Comparison of ENCODE assay signal across 11 cellular contexts in the genomic region with DNA sequence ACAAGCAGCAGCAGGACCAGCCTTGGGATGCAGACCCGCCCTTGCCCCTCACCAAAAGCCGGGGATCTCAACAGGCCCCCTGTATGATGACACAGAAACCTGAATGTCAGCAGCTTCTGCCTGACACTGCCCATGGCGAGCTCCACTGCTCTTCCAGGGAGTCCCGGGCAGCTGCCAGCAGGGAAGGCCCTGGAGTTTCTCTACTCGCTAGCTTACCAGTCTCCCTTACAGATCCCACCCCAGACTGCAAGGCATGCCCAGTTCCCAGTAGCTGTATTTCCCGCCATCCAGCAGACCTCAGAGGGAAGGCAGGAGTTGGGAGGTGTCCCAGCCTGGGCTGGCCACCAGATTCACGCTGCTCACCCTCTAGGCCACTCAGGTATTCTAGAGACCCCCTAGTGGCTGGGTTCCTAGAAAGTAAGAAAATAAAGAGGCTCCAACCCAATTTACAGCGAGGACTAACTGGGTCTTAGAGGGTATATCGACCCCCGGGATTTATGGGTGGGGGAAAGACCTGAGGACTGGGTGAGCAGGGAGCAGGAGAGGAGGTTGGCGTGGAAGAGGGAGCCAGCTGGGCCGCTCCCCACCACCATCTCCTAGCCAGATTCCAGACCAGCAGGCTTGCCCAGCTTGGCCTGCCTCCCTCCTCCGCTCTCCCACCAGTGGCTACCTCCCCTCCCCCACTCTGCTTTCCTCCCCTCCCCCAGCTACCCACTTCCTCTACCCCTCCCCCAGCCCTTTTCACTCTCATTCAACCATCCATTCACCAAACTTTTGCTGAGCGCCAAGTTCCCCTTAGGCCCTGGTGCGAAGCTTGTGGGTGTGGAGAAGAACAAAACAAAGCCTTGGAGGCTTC. TPM values are rescaled to one million over a fixed set of nuclear protein-coding genes. Genes with fewer than 3 reads are reported as not detected.
DNase-seq lines count a peak whose midpoint lies in the region; ATAC-seq and TF ChIP-seq lines count a peak whose summit lies in the region.
"Had no signal": no experiment of that assay in that cellular context is flagged by ENCODE, and none has a peak within 500 bp of the region (broad histone marks: within the 10 kb centered on the region; RNA-seq: fewer than 3 reads in every experiment).

No MANE protein-coding gene starts in this region.

- H3K4me1 ChIP-seq in DND-41 (ENCODE audit: insufficient read depth, low read length) (peaks cover 22% of the 10 kb centered on the region), HUES48 (ENCODE audit: control insufficient read depth, insufficient read depth, low read length) (peaks cover 24% of the 10 kb centered on the region), Caco-2 (0 out of 2 replicates have a peak, but pooled peaks cover 5% of the 10 kb centered on the region)

- POLR2A ChIA-PET in Caco-2 (lab: Charles Lee) = interaction anchor here (1.0 kb wide), 1 partner anchor 10 kb away, joined by 6 read pairs; the partner anchor contains the start of gene HMGA1

- peak; percentile 22 for TF ChIP-seq CTCF in DND-41 (IDR thresholded peaks at IDR 0.05; ENCODE audit: borderline replicate concordance, extremely low read depth, low read length, poor library complexity, severe bottlenecking)
- no peak for TF ChIP-seq CTCF in VCaP (conservative IDR thresholded peaks at IDR 0.05)
- no peak for TF ChIP-seq CTCF in Caco-2 (IDR thresholded peaks at IDR 0.05; ENCODE audit: insufficient read depth in 1 of 2, low read depth in 1 of 2, low read length in 1 of 2, severe bottlenecking in 1 of 2, unreplicated experiment in 1 of 2)

- H3K9ac ChIP-seq in DND-41 (ENCODE audit: low read depth, low read length) = no peak overlapping the region
- peak overlapping the region; percentile 11; the same call in 1 of the 2 replicates for H3K9ac ChIP-seq in HUES48 (ENCODE audit: low read depth, low read length)

- no peak overlapping the region for H3K4me2 ChIP-seq in DND-41 (ENCODE audit: insufficient read depth, low read length)

- CTCF ChIA-PET in Caco-2 (lab: Charles Lee) = interaction anchor here (0.6 kb wide), 1 partner anchor 368 kb away, joined by 5 read pairs; no protein-coding TSS in a partner anchor

- H3K27ac ChIP-seq in DND-41 (ENCODE audit: low read length) = no peak overlapping the region
- peak overlapping the region; percentile 91 for H3K27ac ChIP-seq in HUES48 (ENCODE audit: low read depth, low read length)
- peak overlapping the region; percentile 100; the same call in 1 of the 2 replicates for H3K27ac ChIP-seq in VCaP

- peak overlapping the region; percentile 42 to 94 (median 92) for H3K27ac Mint-ChIP-seq in naive B cell
- no peak overlapping the region for H3K27ac Mint-ChIP-seq in Caco-2 (ENCODE audit: unreplicated experiment)
- peak overlapping the region in 1 of 2 donors; percentile 21 for H3K27ac Mint-ChIP-seq in activated naive CD4-positive, alpha-beta T cell treated with anti-CD3 and anti-CD28 coated beads, Interleukin-2, amount 50 U/mL, for 72 hours

- H4K20me1 ChIP-seq in DND-41 (ENCODE audit: insufficient read depth, low read length) = no peaks in the 10 kb centered on the region

- H3K36me3 Mint-ChIP-seq in naive B cell (no peaks in the 10 kb centered on the region), Caco-2 (ENCODE audit: insufficient read depth, unreplicated experiment) (no peaks in the 10 kb centered on the region)
- H3K36me3 Mint-ChIP-seq in activated naive CD4-positive, alpha-beta T cell treated with anti-CD3 and anti-CD28 coated beads, Interleukin-2, amount 50 U/mL, for 72 hours = no peaks in the 10 kb centered on the region

- peaks cover 23 to 46% (median 34%) of the 10 kb centered on the region in 3 donors for H3K4me1 Mint-ChIP-seq in naive B cell
- H3K4me1 Mint-ChIP-seq in Caco-2 (ENCODE audit: low read depth, unreplicated experiment) = peaks cover 7% of the 10 kb centered on the region

- H3K27me3 Mint-ChIP-seq in naive B cell (no peaks in the 10 kb centered on the region), Caco-2 (ENCODE audit: insufficient read depth, unreplicated experiment) (no peaks in the 10 kb centered on the region)

- no TSS peak for BruUV-seq in Caco-2 (replicated peaks; lab: Mats Ljungman, UMichigan)

- no peak overlapping the region for H2AFZ ChIP-seq in DND-41 (ENCODE audit: low read depth, low read length)

- H3K27me3 ChIP-seq in DND-41 (ENCODE audit: insufficient read depth, low read length, poor library complexity) = no peaks in the 10 kb centered on the region
- no peaks in the 10 kb centered on the region for H3K27me3 ChIP-seq in HUES48 (ENCODE audit: control insufficient read depth, insufficient read depth, low read length)
- no peaks in the 10 kb centered on the region for H3K27me3 ChIP-seq in Caco-2 (replicated peaks; ENCODE audit: control insufficient read depth, insufficient read depth, low read length)

- H3K4me3 Mint-ChIP-seq in naive B cell (peak overlapping the region in 6 of 8 donors; percentile 10 to 74 (median 51)), Caco-2 (ENCODE audit: unreplicated experiment) (no peak overlapping the region)

- H3K4me3 ChIP-seq in DND-41 (ENCODE audit: low read depth in 1 of 2, low read length in 2 of 2) = no peak overlapping the region
- peak overlapping the region; percentile 6; the same call in 1 of the 2 replicates for H3K4me3 ChIP-seq in HUES48 (ENCODE audit: low read depth, low read length)
- H3K4me3 ChIP-seq in Caco-2 (ENCODE audit: low read depth, low read length) = no peak overlapping the region

- no peak for ATAC-seq in DND-41 (ENCODE audit: insufficient read depth, low read depth)
- ATAC-seq in naive B cell (ENCODE audit: low read depth in 2 of 2) = peak; percentile 14 to 27
- no peak for ATAC-seq in activated naive CD4-positive, alpha-beta T cell treated with anti-CD3 and anti-CD28 coated beads, Interleukin-2, amount 50 U/mL, for 72 hours

- H3K36me3 ChIP-seq in DND-41 (ENCODE audit: insufficient read depth, low read length) (no peaks in the 10 kb centered on the region), HUES48 (ENCODE audit: control insufficient read depth, insufficient read depth, low read length) (no peaks in the 10 kb centered on the region), Caco-2 (ENCODE audit: control insufficient read depth, insufficient read depth, low read length) (no peaks in the 10 kb centered on the region)

- DNase-seq in DND-41 (no peak), naive B cell (no peak), Caco-2 (no peak), HCEC 1CT (no peak), hypothalamus (lab: John Stamatoyannopoulos, UW) (no peak)
- DNase-seq in activated naive CD4-positive, alpha-beta T cell treated with anti-CD3 and anti-CD28 coated beads, Interleukin-2, amount 50 U/mL, for 72 hours (ENCODE audit: low spot score in 2 of 2) = no peak
- DNase-seq: central memory CD4-positive, alpha-beta T cell; stimulated activated naive CD4-positive, alpha-beta T cell; SW 1271 had no signal

- H3K9me3 ChIP-seq in DND-41 (ENCODE audit: insufficient read depth, low read length, severe bottlenecking) = no peaks in the 10 kb centered on the region
- no peaks in the 10 kb centered on the region for H3K9me3 ChIP-seq in HUES48 (ENCODE audit: control insufficient read depth, insufficient read depth, low read length)
- no peaks in the 10 kb centered on the region for H3K9me3 ChIP-seq in Caco-2

- intact Hi-C loops in Caco-2 (cut with micrococcal nuclease; ENCODE audit: unreplicated experiment) = no loop called here

- H3K79me2 ChIP-seq in DND-41 (ENCODE audit: insufficient read depth, low read length) = no peaks in the 10 kb centered on the region

- H3K9me3 Mint-ChIP-seq in naive B cell = no peaks in the 10 kb centered on the region
- H3K9me3 Mint-ChIP-seq in Caco-2 (ENCODE audit: unreplicated experiment) = no peaks in the 10 kb centered on the region
- no peaks in the 10 kb centered on the region for H3K9me3 Mint-ChIP-seq in activated naive CD4-positive, alpha-beta T cell treated with anti-CD3 and anti-CD28 coated beads, Interleukin-2, amount 50 U/mL, for 72 hours

RNA-seq across cellular contexts. Expression of gene HMGA1, which starts 9.7 kb away (rescaled TPM):
- polyA plus RNA-seq in naive B cell (ENCODE audit: low read depth in 6 of 6) = 10 to 100 TPM; 17.2 to 38.1 (median 31.2) TPM
- total RNA-seq in Caco-2 (2022) = 301 and 322 TPM in 2 replicates
- 100 to 1,000 TPM; 524 to 600 TPM for total RNA-seq in activated naive CD4-positive, alpha-beta T cell treated with anti-CD3 and anti-CD28 coated beads, Interleukin-2, amount 50 U/mL, for 72 hours

RNA-seq across cellular contexts. Expression of gene SMIM29, which starts 21.8 kb away (rescaled TPM):
- polyA plus RNA-seq in naive B cell (ENCODE audit: low read depth in 6 of 6) = 100 to 1,000 TPM in 3 of 6 donors, 10 to 100 TPM in 3; 91.2 to 127 (median 99.0) TPM
- total RNA-seq in Caco-2 (2022) = 14.3 and 16.0 TPM in 2 replicates
- total RNA-seq in activated naive CD4-positive, alpha-beta T cell treated with anti-CD3 and anti-CD28 coated beads, Interleukin-2, amount 50 U/mL, for 72 hours = 10 to 100 TPM; 12.8 to 25.1 TPM

Comparison
In these comparisons a context has a peak if more than half of its experiments do, and no peak if none do; other contexts are left out.
1. ATAC-seq: peak in naive B cell (2 of 2); none in DND-41 (single experiment) and activated naive CD4-positive, alpha-beta T cell treated with anti-CD3 and anti-CD28 coated beads, Interleukin-2, amount 50 U/mL, for 72 hours (0 of 2).